ENCODE assay signal across 9 cellular contexts in genomic region chr10:34538291-34538829, GRCh38.
A peak's percentile ranks its signal among the peaks of the same experiment; 100 is the strongest.
DNase-seq lines count a peak whose midpoint lies in the region; ATAC-seq and TF ChIP-seq lines count a peak whose summit lies in the region.
"Had no signal": no experiment of that assay in that cellular context is flagged by ENCODE, and none has a peak within 500 bp of the region (broad histone marks: within the 10 kb centered on the region; RNA-seq: fewer than 3 reads in every experiment).

No MANE protein-coding gene starts in this region.

- in situ Hi-C loops in Panc1 (cut with HindIII; ENCODE audit: low pct_unique_long_range_greater_than_20kb, low sequenced_read_pairs), result no loop called here

- BruUV-seq in Panc1 (replicated peaks; lab: Mats Ljungman, UMichigan), result no TSS peak

- peak overlapping the region; percentile 86 for H3K27ac ChIP-seq in Panc1 (ENCODE audit: low read length)

- POLR2A ChIA-PET in Panc1 (lab: Charles Lee), result interaction anchor here (0.5 kb wide), 1 partner anchor 42 kb away, joined by 8 read pairs; no protein-coding TSS in a partner anchor

- H3K27me3 Mint-ChIP-seq in HFFc6 (ENCODE audit: insufficient read depth) (no peaks in the 10 kb centered on the region; the same call in 1 of the 2 replicates), nephron progenitor cell (ENCODE audit: low read depth, poor library complexity) (peaks cover 3% of the 10 kb centered on the region)
- no peaks in the 10 kb centered on the region for H3K27me3 Mint-ChIP-seq in activated T-cell treated with anti-CD3 and anti-CD28 coated beads, Interleukin-2, amount 50 U/mL, for 72 hours (ENCODE audit: low read depth)

- H3K9me3 Mint-ChIP-seq in HFFc6 (no peaks in the 10 kb centered on the region), nephron progenitor cell (peaks cover 18% of the 10 kb centered on the region)
- H3K9me3 Mint-ChIP-seq in activated T-cell treated with anti-CD3 and anti-CD28 coated beads, Interleukin-2, amount 50 U/mL, for 72 hours, result no peaks in the 10 kb centered on the region

- no peaks in the 10 kb centered on the region for H3K36me3 ChIP-seq in Panc1 (ENCODE audit: control insufficient read depth, insufficient read depth, low read length)

- H3K27me3 ChIP-seq in Panc1 (ENCODE audit: control insufficient read depth, insufficient read depth, low read length), result no peaks in the 10 kb centered on the region

- ATAC-seq in GM18868 (IDR thresholded peaks at IDR 0.05; ENCODE audit: unreplicated experiment) (peak; percentile 67), Panc1 (peak; percentile 56; the same call in 1 of the 2 replicates)
- no peak for ATAC-seq in activated T-cell treated with anti-CD3 and anti-CD28 coated beads, Interleukin-2, amount 50 U/mL, for 72 hours (replicated peaks in 1 of 2)

- TF ChIP-seq CTCF in HFFc6 (IDR thresholded peaks at IDR 0.05), result no peak
- no peak for TF ChIP-seq CTCF in Panc1 (IDR thresholded peaks at IDR 0.05)
- no peak for TF ChIP-seq CTCF in nephron progenitor cell (IDR thresholded peaks at IDR 0.05)
- TF ChIP-seq CTCF in foreskin fibroblast (IDR thresholded peaks at IDR 0.05; ENCODE audit: low read depth, low read length), result no peak

- no peak for DNase-seq in HFFc6
- DNase-seq in Panc1 (ENCODE audit: low read depth, low spot score), result no peak
- peak; percentile 5 for DNase-seq in nephron progenitor cell
- DNase-seq in foreskin fibroblast, result no peak
- no peak for DNase-seq in activated CD4-positive, alpha-beta T cell treated with anti-CD3 and anti-CD28 coated beads, Interleukin-2, amount 50 U/mL, for 4 hours
- no peak for DNase-seq in activated T-cell treated with anti-CD3 and anti-CD28 coated beads, Interleukin-2, amount 50 U/mL, for 72 hours
- DNase-seq in hippocampal formation (lab: John Stamatoyannopoulos, UW), result no peak

- peak overlapping the region; percentile 42; the same call in 1 of the 2 replicates for H3K27ac Mint-ChIP-seq in HFFc6
- H3K27ac Mint-ChIP-seq in nephron progenitor cell, result peak overlapping the region; percentile 84
- H3K27ac Mint-ChIP-seq in activated T-cell treated with anti-CD3 and anti-CD28 coated beads, Interleukin-2, amount 50 U/mL, for 72 hours, result no peak overlapping the region
- H3K27ac Mint-ChIP-seq: memory B cell had no signal

- CTCF ChIA-PET in Panc1 (lab: Charles Lee), result no interaction called here

- H3K9me3 ChIP-seq in Panc1 (ENCODE audit: control insufficient read depth, insufficient read depth, low read depth, low read length), result no peaks in the 10 kb centered on the region

- H3K4me1 ChIP-seq in Panc1 (ENCODE audit: control insufficient read depth, insufficient read depth, low read length), result peaks cover 11% of the 10 kb centered on the region

- intact Hi-C loops in Panc1 (cut with micrococcal nuclease; ENCODE audit: unreplicated experiment), result no loop called here

- H3K4me3 ChIP-seq in Panc1 (ENCODE audit: low read depth in 2 of 2, low read length in 2 of 2) (peak overlapping the region; percentile 20 to 29; a peak in 3 of 4 replicates), foreskin fibroblast (ENCODE audit: low read depth in 1 of 2, low read length in 2 of 2) (peak overlapping the region in 1 of 2 donors; percentile 39)

- peak overlapping the region; percentile 70; the same call in 1 of the 2 replicates for H3K4me3 Mint-ChIP-seq in HFFc6
- peak overlapping the region; percentile 5 for H3K4me3 Mint-ChIP-seq in nephron progenitor cell
- no peak overlapping the region for H3K4me3 Mint-ChIP-seq in activated T-cell treated with anti-CD3 and anti-CD28 coated beads, Interleukin-2, amount 50 U/mL, for 72 hours
- H3K4me3 Mint-ChIP-seq: memory B cell had no signal

- H3K4me1 Mint-ChIP-seq in HFFc6 (ENCODE audit: low read depth) (peaks cover 25% of the 10 kb centered on the region), nephron progenitor cell (peaks cover 32% of the 10 kb centered on the region)
- H3K4me1 Mint-ChIP-seq in activated T-cell treated with anti-CD3 and anti-CD28 coated beads, Interleukin-2, amount 50 U/mL, for 72 hours (ENCODE audit: low read depth), result no peaks in the 10 kb centered on the region

- H3K36me3 Mint-ChIP-seq in HFFc6 (ENCODE audit: low read depth) (peaks cover 4% of the 10 kb centered on the region; the same call in 1 of the 2 replicates), nephron progenitor cell (ENCODE audit: low read depth) (peaks cover 20% of the 10 kb centered on the region)
- H3K36me3 Mint-ChIP-seq in activated T-cell treated with anti-CD3 and anti-CD28 coated beads, Interleukin-2, amount 50 U/mL, for 72 hours (ENCODE audit: insufficient read depth in 2 of 2), result no peaks in the 10 kb centered on the region
- H3K36me3 Mint-ChIP-seq: memory B cell had no signal

Comparison
In these comparisons a context has a peak if more than half of its experiments do, and no peak if none do; other contexts are left out.
1. ATAC-seq: peak in GM18868 (single experiment) and Panc1 (single experiment); none in activated T-cell treated with anti-CD3 and anti-CD28 coated beads, Interleukin-2, amount 50 U/mL, for 72 hours (0 of 2).
2. H3K4me3 Mint-ChIP-seq: peak in HFFc6 (single experiment) and nephron progenitor cell (single experiment); none in activated T-cell treated with anti-CD3 and anti-CD28 coated beads, Interleukin-2, amount 50 U/mL, for 72 hours (0 of 2).